ENCODE assay signal across 1 cellular context in genomic region chr9:134695144-134695543, GRCh38.
TF ChIP-seq lines count a peak whose summit lies in the region.

No MANE protein-coding gene starts in this region.

TF ChIP-seq in HepG2, 621 proteins besides CTCF, POLR2A, EP300 and RAD21 (continued from another document):
- TF ChIP-seq HMGXB4 (CRISPR knock-in tag; IDR thresholded peaks at IDR 0.05; ENCODE audit: borderline replicate concordance in 1 of 2, low read depth in 1 of 2): no peak
- TF ChIP-seq SRY (CRISPR knock-in tag; IDR thresholded peaks at IDR 0.05): no peak
- no peak for TF ChIP-seq ZNF558 (CRISPR knock-in tag; IDR thresholded peaks at IDR 0.05; ENCODE audit: borderline replicate concordance)
- TF ChIP-seq HOMEZ (CRISPR knock-in tag; IDR thresholded peaks at IDR 0.05; ENCODE audit: low read depth): no peak
- TF ChIP-seq SYNCRIP (IDR thresholded peaks at IDR 0.05; ENCODE audit: insufficient read depth, low read depth, low read length): no peak
- no peak for TF ChIP-seq ZNF891 (CRISPR knock-in tag; IDR thresholded peaks at IDR 0.05)
- TF ChIP-seq FOXC1 (CRISPR knock-in tag; IDR thresholded peaks at IDR 0.05; ENCODE audit: borderline replicate concordance): no peak
